25 cellular contexts compared by ENCODE assay signal in genomic region chr6:6565069-6565468, GRCh38. TPM values are rescaled to one million over a fixed set of nuclear protein-coding genes. Genes with fewer than 3 reads are reported as not detected.
DNase-seq lines count a peak whose midpoint lies in the region; ATAC-seq and TF ChIP-seq lines count a peak whose summit lies in the region.
"Had no signal": no experiment of that assay in that cellular context is flagged by ENCODE, and none has a peak within 500 bp of the region (broad histone marks: within the 10 kb centered on the region; RNA-seq: fewer than 3 reads in every experiment).

No MANE protein-coding gene starts in this region.

- POLR2A ChIA-PET in activated CD8-positive, alpha-beta T cell treated with anti-CD3 and anti-CD28 coated beads for 36 hours (lab: Charles Lee), result interaction anchor here (0.5 kb wide), 1 partner anchor 316 kb away, joined by 3 read pairs; no protein-coding TSS in a partner anchor

- H3K27me3 Mint-ChIP-seq in activated naive CD4-positive, alpha-beta T cell treated with anti-CD3 and anti-CD28 coated beads, Interleukin-2, amount 10 ng/mL, durations not matched to agents 7 days and 5 days, result peaks cover 28% of the 10 kb centered on the region
- peaks cover 2% of the 10 kb centered on the region for H3K27me3 Mint-ChIP-seq in activated CD8-positive, alpha-beta T cell treated with anti-CD3 and anti-CD28 coated beads for 36 hours

- no peak for ATAC-seq in activated CD8-positive, alpha-beta T cell treated with anti-CD3 and anti-CD28 coated beads for 36 hours
- ATAC-seq: A549, Right ventricle myocardium inferior, SK-N-SH treated with all-trans-retinoic acid at 6 μM for 48 hours, T-helper 17 cell had no signal

- H3K9me3 Mint-ChIP-seq in activated naive CD4-positive, alpha-beta T cell treated with anti-CD3 and anti-CD28 coated beads, Interleukin-2, amount 10 ng/mL, durations not matched to agents 7 days and 5 days, result peaks cover 17% of the 10 kb centered on the region
- H3K9me3 Mint-ChIP-seq in activated CD8-positive, alpha-beta T cell treated with anti-CD3 and anti-CD28 coated beads for 36 hours, result peaks cover 3% of the 10 kb centered on the region

- no peak overlapping the region for H3K4me3 Mint-ChIP-seq in activated naive CD4-positive, alpha-beta T cell treated with anti-CD3 and anti-CD28 coated beads, Interleukin-2, amount 10 ng/mL, durations not matched to agents 7 days and 5 days
- H3K4me3 Mint-ChIP-seq in activated CD8-positive, alpha-beta T cell treated with anti-CD3 and anti-CD28 coated beads for 36 hours, result no peak overlapping the region
- H3K4me3 Mint-ChIP-seq: CD4-positive, alpha-beta memory T cell; T-helper 17 cell had no signal

- peaks cover 21% of the 10 kb centered on the region for H3K36me3 Mint-ChIP-seq in activated naive CD4-positive, alpha-beta T cell treated with anti-CD3 and anti-CD28 coated beads, Interleukin-2, amount 10 ng/mL, durations not matched to agents 7 days and 5 days
- H3K36me3 Mint-ChIP-seq in activated CD8-positive, alpha-beta T cell treated with anti-CD3 and anti-CD28 coated beads for 36 hours (ENCODE audit: low read depth), result no peaks in the 10 kb centered on the region
- H3K36me3 Mint-ChIP-seq: CD4-positive, alpha-beta memory T cell had no signal

- intact Hi-C loops in activated CD8-positive, alpha-beta T cell treated with anti-CD3 and anti-CD28 coated beads for 36 hours (cut with micrococcal nuclease), result no loop called here

- peaks cover 36% of the 10 kb centered on the region for H3K4me1 Mint-ChIP-seq in activated naive CD4-positive, alpha-beta T cell treated with anti-CD3 and anti-CD28 coated beads, Interleukin-2, amount 10 ng/mL, durations not matched to agents 7 days and 5 days
- H3K4me1 Mint-ChIP-seq in activated CD8-positive, alpha-beta T cell treated with anti-CD3 and anti-CD28 coated beads for 36 hours (ENCODE audit: low read depth), result peaks cover 20% of the 10 kb centered on the region
- H3K4me1 Mint-ChIP-seq: T-helper 17 cell had no signal

- TF ChIP-seq CTCF in VCaP (conservative IDR thresholded peaks at IDR 0.05), result no peak
- no peak for TF ChIP-seq CTCF in activated CD8-positive, alpha-beta T cell treated with anti-CD3 and anti-CD28 coated beads for 36 hours (IDR thresholded peaks at IDR 0.05)

- H3K27ac ChIP-seq in VCaP, result peak overlapping the region; percentile 25
- H3K27ac ChIP-seq: A549; BLaER1 treated with 17β-estradiol and CSF1 and Interleukin-3, amounts not matched to agents 10 nM and 100 nM; PC-9; SJCRH30 had no signal

- no peak for DNase-seq in activated naive CD4-positive, alpha-beta T cell treated with anti-CD3 and anti-CD28 coated beads, Interleukin-2, amount 10 ng/mL, durations not matched to agents 7 days and 5 days
- no peak for DNase-seq in activated naive CD4-positive, alpha-beta T cell treated with anti-CD3 and anti-CD28 coated beads, Interleukin-2, amount 50 U/mL, for 16 hours
- DNase-seq in NCI-H2029 (lab: John Stamatoyannopoulos, UW), result peak; percentile 67
- DNase-seq in HuH-7.5 (ENCODE audit: low spot score), result no peak
- no peak for DNase-seq in activated CD8-positive, alpha-beta T cell treated with anti-CD3 and anti-CD28 coated beads for 36 hours
- no peak for DNase-seq in UCSD-AML1 (lab: John Stamatoyannopoulos, UW; ENCODE audit: unreplicated experiment)
- DNase-seq: AML-193; Caco-2; CD4-positive, alpha-beta memory T cell; KBM-7; MG63; NCI-H1436 treated with DMSO at 0.1 percent for 48 hours; NCI-H446 treated with DMSO at 0.1 percent for 48 hours; NCI-H526; NK-92 treated with Interleukin-12 subunit alpha and Interleukin-12 subunit beta, amount 100 ng/mL, for 24 hours; PC-9; SJCRH30; T-helper 17 cell had no signal

- CTCF ChIA-PET in activated naive CD4-positive, alpha-beta T cell treated with anti-CD3 and anti-CD28 coated beads, Interleukin-2, amount 10 ng/mL, durations not matched to agents 7 days and 5 days (lab: Charles Lee), result interaction anchor here (1.2 kb wide), 1 partner anchor 11 kb away, joined by 3 read pairs; no protein-coding TSS in a partner anchor
- CTCF ChIA-PET in activated CD8-positive, alpha-beta T cell treated with anti-CD3 and anti-CD28 coated beads for 36 hours (lab: Charles Lee), result no interaction called here

- peak overlapping the region; percentile 8 for H3K27ac Mint-ChIP-seq in activated naive CD4-positive, alpha-beta T cell treated with anti-CD3 and anti-CD28 coated beads, Interleukin-2, amount 10 ng/mL, durations not matched to agents 7 days and 5 days
- H3K27ac Mint-ChIP-seq in activated CD8-positive, alpha-beta T cell treated with anti-CD3 and anti-CD28 coated beads for 36 hours, result no peak overlapping the region
- H3K27ac Mint-ChIP-seq: T-helper 17 cell had no signal

RNA-seq across cellular contexts. Expression of gene LY86, which starts 23.5 kb away (rescaled TPM):
- total RNA-seq in activated CD8-positive, alpha-beta T cell treated with anti-CD3 and anti-CD28 coated beads for 36 hours, result under 1 TPM in 1 of 2 experiments, not detected in 1; 0.32 TPM
- total RNA-seq: Caco-2, LHCN-M2, PC-9, RPMI7951, SJCRH30 had no signal
